Comparison of ENCODE assay signal across 13 cellular contexts in the genomic region with DNA sequence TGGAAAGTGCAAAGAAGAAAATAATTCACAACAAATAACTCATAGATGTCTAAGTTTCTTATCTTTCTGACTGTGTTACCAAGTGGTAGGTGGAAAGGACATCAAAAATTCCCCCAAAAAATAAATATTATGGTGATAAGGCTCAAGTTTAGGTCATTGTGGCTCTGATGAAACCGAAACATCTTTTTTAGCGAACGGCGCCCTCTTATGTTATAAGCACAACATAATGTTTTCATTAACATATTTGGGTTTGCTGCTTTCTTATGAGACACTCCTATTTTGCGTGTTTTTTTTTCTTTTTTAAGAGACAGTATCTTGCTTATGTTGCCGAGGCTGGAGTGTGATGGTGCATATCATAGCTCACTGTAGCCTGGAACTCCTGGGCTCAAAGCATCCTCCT. TPM values are rescaled to one million over a fixed set of nuclear protein-coding genes. Genes with fewer than 3 reads are reported as not detected.
A peak's percentile ranks its signal among the peaks of the same experiment; 100 is the strongest.
DNase-seq lines count a peak whose midpoint lies in the region; ATAC-seq and TF ChIP-seq lines count a peak whose summit lies in the region.
"Had no signal": no experiment of that assay in that cellular context is flagged by ENCODE, and none has a peak within 500 bp of the region (broad histone marks: within the 10 kb centered on the region; RNA-seq: fewer than 3 reads in every experiment).

No MANE protein-coding gene starts in this region.

- H3K4me3 Mint-ChIP-seq in chondrocyte (ENCODE audit: unreplicated experiment), result no peak overlapping the region
- H3K4me3 Mint-ChIP-seq: IgD-negative memory B cell had no signal

- no peak overlapping the region for H3K27ac Mint-ChIP-seq in chondrocyte (ENCODE audit: unreplicated experiment)
- H3K27ac Mint-ChIP-seq: IgD-negative memory B cell had no signal

- H3K27me3 ChIP-seq in cardiac muscle cell (no peaks in the 10 kb centered on the region), body of pancreas (no peaks in the 10 kb centered on the region), Peyer's patch (no peaks in the 10 kb centered on the region)

- no peak overlapping the region for H3K27ac ChIP-seq in cardiac muscle cell
- no peak overlapping the region for H3K27ac ChIP-seq in body of pancreas
- no peak overlapping the region for H3K27ac ChIP-seq in Peyer's patch

- H3K4me1 ChIP-seq in cardiac muscle cell (ENCODE audit: low read depth) (no peaks in the 10 kb centered on the region), body of pancreas (no peaks in the 10 kb centered on the region), Peyer's patch (no peaks in the 10 kb centered on the region)

- H3K4me3 ChIP-seq in cardiac muscle cell, result no peak overlapping the region
- H3K4me3 ChIP-seq in body of pancreas, result no peak overlapping the region
- no peak overlapping the region for H3K4me3 ChIP-seq in Peyer's patch

- TF ChIP-seq CTCF in cardiac muscle cell (IDR thresholded peaks at IDR 0.05; ENCODE audit: low read depth, low read length) (peak; percentile 35), chondrocyte (IDR thresholded peaks at IDR 0.05) (peak; percentile 78), body of pancreas (IDR thresholded peaks at IDR 0.05) (no peak), Peyer's patch (IDR thresholded peaks at IDR 0.05) (no peak)

- DNase-seq in cardiac muscle cell (ENCODE audit: low read depth in 1 of 2, low spot score in 1 of 2) (peak in 1 of 2 donors; percentile 25), left ventricle myocardium superior (no peak), M059J (ENCODE audit: low read depth) (peak; percentile 35), chondrocyte (ENCODE audit: low spot score) (no peak), body of pancreas (no peak), Peyer's patch (no peak), NCI-H82 (lab: John Stamatoyannopoulos, UW) (no peak), left colon (no peak)
- DNase-seq: activated gamma-delta T cell treated with Interleukin-2 at 50 U/mL for 16 hours; NK-92 treated with Interleukin-12 subunit alpha and Interleukin-12 subunit beta, amount 100 ng/mL, for 24 hours had no signal

- peaks cover 12% of the 10 kb centered on the region for H3K27me3 Mint-ChIP-seq in chondrocyte (ENCODE audit: low read depth)

- H3K36me3 Mint-ChIP-seq in chondrocyte (ENCODE audit: low read depth), result no peaks in the 10 kb centered on the region
- H3K36me3 Mint-ChIP-seq: IgD-negative memory B cell had no signal

- H3K4me1 Mint-ChIP-seq in chondrocyte (ENCODE audit: low read depth), result no peaks in the 10 kb centered on the region

- WGBS in body of pancreas, 2 donors, result 61 to 65% methylated on average over 6 of the region's 6 CpGs

- ATAC-seq in left ventricle myocardium superior (no peak), body of pancreas (no peak), left colon (no peak)

- H3K9me3 Mint-ChIP-seq in chondrocyte (ENCODE audit: low read depth), result no peaks in the 10 kb centered on the region
- H3K9me3 Mint-ChIP-seq: IgD-negative memory B cell had no signal

- no peaks in the 10 kb centered on the region for H3K36me3 ChIP-seq in cardiac muscle cell
- H3K36me3 ChIP-seq in body of pancreas (replicated peaks in 1 of 2; ENCODE audit: insufficient read depth in 1 of 2, low read depth in 2 of 2), result no peaks in the 10 kb centered on the region
- no peaks in the 10 kb centered on the region for H3K36me3 ChIP-seq in Peyer's patch

- intact Hi-C loops in left ventricle myocardium superior (cut with micrococcal nuclease), result no loop called here
- intact Hi-C loops in body of pancreas (cut with DNase I), result no loop called here
- intact Hi-C loops in left colon (cut with DNase I, micrococcal nuclease), result no loop called here

- TF ChIP-seq POLR2A in body of pancreas (IDR thresholded peaks at IDR 0.05) (no peak), Peyer's patch (IDR thresholded peaks at IDR 0.05) (no peak)

- H3K9me3 ChIP-seq in cardiac muscle cell (ENCODE audit: low read depth) (no peaks in the 10 kb centered on the region), body of pancreas (no peaks in the 10 kb centered on the region), Peyer's patch (no peaks in the 10 kb centered on the region)

RNA-seq across cellular contexts. Expression of gene SLC35G4, which starts 38.6 kb away (rescaled TPM):
- total RNA-seq in cardiac muscle cell (not detected in 2 replicates), left ventricle myocardium superior (not detected), chondrocyte (not detected in 3 replicates), body of pancreas (not detected), Peyer's patch (not detected), left colon (not detected)
- not detected in 2 replicates for polyA plus RNA-seq in cardiac muscle cell
- not detected in 2 replicates for total RNA-seq in M059J (2014; rRNA removed; shearing (Covaris generic))
- total RNA-seq: liver, pulmonary artery endothelial cell had no signal
- polyA plus RNA-seq: IgD-negative memory B cell, liver had no signal

Comparison
In these comparisons a context has a peak if more than half of its experiments do, and no peak if none do; other contexts are left out.
1. CTCF ChIP-seq: peak in cardiac muscle cell (single experiment) and chondrocyte (single experiment); none in body of pancreas (0 of 7) and Peyer's patch (0 of 6).